In the genomic region with DNA sequence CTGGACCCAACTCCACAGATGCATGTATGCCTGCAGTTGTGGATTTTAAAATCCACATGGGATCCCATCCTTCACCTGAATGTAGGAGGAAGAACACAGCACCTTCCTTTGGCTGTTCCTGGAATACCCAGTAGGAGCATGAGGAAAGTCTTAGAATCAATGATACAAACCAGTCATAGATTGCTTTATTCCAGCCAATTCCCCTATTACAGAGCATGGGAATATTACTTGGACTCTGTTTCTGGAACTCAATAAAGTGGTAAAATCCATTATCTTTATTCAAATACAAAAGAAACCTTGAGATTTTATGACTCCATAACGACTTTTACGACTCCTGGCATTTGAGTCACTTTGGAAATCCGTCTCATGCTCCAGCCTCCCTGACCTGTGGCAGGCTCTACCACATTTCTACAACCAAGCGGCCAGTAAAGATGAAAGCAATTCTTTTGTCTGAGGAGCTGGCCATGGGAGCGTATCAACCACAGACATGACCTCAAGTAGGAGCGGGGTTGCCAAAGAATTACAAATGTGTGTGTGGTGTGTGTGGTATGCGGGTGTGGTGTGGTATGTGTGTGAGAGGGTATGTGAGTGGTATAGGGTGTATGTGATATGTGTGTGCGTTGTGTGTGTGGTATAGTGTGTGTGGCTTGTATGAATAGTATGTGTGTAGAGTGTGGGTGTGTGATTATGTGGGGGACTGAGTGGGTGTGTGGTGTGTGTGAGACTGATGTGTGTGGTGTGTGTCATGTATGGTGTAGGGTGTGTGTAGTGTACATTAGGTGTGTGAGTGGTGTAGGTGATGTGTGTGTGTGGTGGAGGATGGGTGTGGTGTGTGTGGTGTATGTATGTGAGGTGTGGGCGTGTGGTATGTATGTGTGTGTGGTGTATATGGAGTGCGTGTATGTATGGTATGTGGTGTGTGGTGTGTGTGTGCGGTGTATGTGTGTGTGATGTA, we compare ENCODE assay signal across 13 cellular contexts. TPM values are rescaled to one million over a fixed set of nuclear protein-coding genes. Genes with fewer than 3 reads are reported as not detected.
A peak's percentile ranks its signal among the peaks of the same experiment; 100 is the strongest.
DNase-seq lines count a peak whose midpoint lies in the region; ATAC-seq, FAIRE-seq and TF ChIP-seq lines count a peak whose summit lies in the region.
"Had no signal": no experiment of that assay in that cellular context is flagged by ENCODE, and none has a peak within 500 bp of the region (broad histone marks: within the 10 kb centered on the region; RNA-seq: fewer than 3 reads in every experiment).

No MANE protein-coding gene starts in this region.

- TF ChIP-seq RAD21 in HepG2 (CRISPR knock-in tag; IDR thresholded peaks at IDR 0.05), result no peak

- DNase-seq in HepG2 (ENCODE audit: low spot score) (no peak), right lobe of liver (no peak), mucosa of descending colon (peak in 2 of 3 donors; percentile 56 to 64), OCI-M1 (lab: John Stamatoyannopoulos, UW) (no peak), NCI-H526 treated with DMSO at 0.1 percent for 48 hours (lab: John Stamatoyannopoulos, UW) (no peak), NCI-H146 treated with DMSO at 0.1 percent for 48 hours (lab: John Stamatoyannopoulos, UW; ENCODE audit: unreplicated experiment) (no peak)
- DNase-seq: heart left ventricle, left lung, NCI-H2171 had no signal

- no peaks in the 10 kb centered on the region for H3K79me2 ChIP-seq in HepG2 (ENCODE audit: insufficient read depth, low read length)

- H3K27me3 ChIP-seq in HepG2 (ENCODE audit: control insufficient read depth in 1 of 2, insufficient read depth in 2 of 2, low read length in 2 of 2), result no peaks in the 10 kb centered on the region; a peak in 2 of 5 replicates
- no peaks in the 10 kb centered on the region for H3K27me3 ChIP-seq in right lobe of liver
- H3K27me3 ChIP-seq: breast epithelium, heart left ventricle, left lung had no signal

- H3K9ac ChIP-seq in HepG2 (ENCODE audit: insufficient read depth, low read depth, low read length), result no peak overlapping the region

- CTCF ChIA-PET in HepG2 (lab: Yijun Ruan, JAX; ENCODE audit: low intra/inter-chr PET ratio, low total read pairs), result no interaction called here

- ATAC-seq in HepG2 (no peak), right lobe of liver (no peak), mucosa of descending colon (peak; percentile 81), HG02571 (IDR thresholded peaks at IDR 0.05; ENCODE audit: unreplicated experiment) (no peak)
- ATAC-seq: A549, left lung had no signal

- 49% methylated on average over 11 of the region's 11 CpGs for WGBS in HepG2 (ENCODE audit: low lambda C conversion rate)
- WGBS in right lobe of liver (ENCODE audit: insufficient coverage, low coverage, low lambda C conversion rate, missing lambda C conversion rate), result 78% methylated on average over 11 of the region's 11 CpGs

- H3K4me3 ChIP-seq in HepG2 (replicated peaks in 1 of 3; ENCODE audit: insufficient read depth in 1 of 3, low read depth in 2 of 3, low read length in 3 of 3) (no peak overlapping the region), right lobe of liver (no peak overlapping the region), mucosa of descending colon (no peak overlapping the region)
- H3K4me3 ChIP-seq: A549, breast epithelium, heart left ventricle, left lung had no signal

- H3K4me2 ChIP-seq in HepG2 (ENCODE audit: low read depth, low read length), result no peak overlapping the region
- H3K4me2 ChIP-seq: A549 had no signal

- POLR2A ChIA-PET in HepG2 (lab: Yijun Ruan, JAX), result no interaction called here

- no peak overlapping the region for H3K27ac ChIP-seq in HepG2 (ENCODE audit: extremely low read length, insufficient read depth, low read length)
- H3K27ac ChIP-seq in right lobe of liver, result no peak overlapping the region
- H3K27ac ChIP-seq: A549, breast epithelium, left lung had no signal

- H2AFZ ChIP-seq in HepG2 (ENCODE audit: low read length), result no peak overlapping the region

- in situ Hi-C loops in HepG2 (cut with HindIII; ENCODE audit: extremely low pct_ligation_motif_present, low pct_unique_long_range_greater_than_20kb), result no loop called here

- H3K36me3 ChIP-seq in HepG2 (replicated peaks in 1 of 2; ENCODE audit: control insufficient read depth in 1 of 2, insufficient read depth in 2 of 2, low read length in 2 of 2) (no peaks in the 10 kb centered on the region), right lobe of liver (no peaks in the 10 kb centered on the region), mucosa of descending colon (ENCODE audit: low read depth) (no peaks in the 10 kb centered on the region)
- H3K36me3 ChIP-seq: breast epithelium, heart left ventricle, left lung had no signal

- no peak for TF ChIP-seq CTCF in HepG2 (CRISPR knock-in tag; IDR thresholded peaks at IDR 0.05)
- no peak for TF ChIP-seq CTCF in right lobe of liver (IDR thresholded peaks at IDR 0.05)
- TF ChIP-seq CTCF in mucosa of descending colon (IDR thresholded peaks at IDR 0.05), result no peak

- BruUV-seq in HepG2 (replicated peaks; lab: Mats Ljungman, UMichigan), result no TSS peak

- intact Hi-C loops in HepG2 (cut with micrococcal nuclease; ENCODE audit: unreplicated experiment), result no loop called here
- intact Hi-C loops in right lobe of liver (cut with DNase I), result no loop called here
- intact Hi-C loops in mucosa of descending colon (cut with DNase I, micrococcal nuclease), result no loop called here

- no peak for TF ChIP-seq EP300 in HepG2 (IDR thresholded peaks at IDR 0.05; ENCODE audit: low read depth in 2 of 2, low read length in 2 of 2)
- no peak for TF ChIP-seq EP300 in HepG2 (CRISPR knock-in tag; IDR thresholded peaks at IDR 0.05; ENCODE audit: borderline replicate concordance)

- no peaks in the 10 kb centered on the region for H3K9me3 ChIP-seq in HepG2 (ENCODE audit: low read length)
- H3K9me3 ChIP-seq in right lobe of liver, result no peaks in the 10 kb centered on the region
- no peaks in the 10 kb centered on the region for H3K9me3 ChIP-seq in mucosa of descending colon
- H3K9me3 ChIP-seq: breast epithelium, heart left ventricle, left lung had no signal

- H3K4me1 ChIP-seq in HepG2 (ENCODE audit: insufficient read depth, low read length), result peaks cover 30% of the 10 kb centered on the region
- peaks cover 0 to 7% (median 2%) of the 10 kb centered on the region in 4 donors for H3K4me1 ChIP-seq in right lobe of liver
- H3K4me1 ChIP-seq in mucosa of descending colon (ENCODE audit: low read depth), result peaks cover 28% of the 10 kb centered on the region
- H3K4me1 ChIP-seq: A549, breast epithelium, left lung had no signal

- H4K20me1 ChIP-seq in HepG2 (ENCODE audit: insufficient read depth, low read length), result no peaks in the 10 kb centered on the region

- TF ChIP-seq POLR2A in HepG2 (IDR thresholded peaks at IDR 0.05; ENCODE audit: insufficient read depth in 1 of 2, low read depth in 2 of 2, low read length in 2 of 2), result no peak
- TF ChIP-seq POLR2A in right lobe of liver (IDR thresholded peaks at IDR 0.05), result no peak

- FAIRE-seq in HepG2 (lab: Jason Lieb, UNC) (peak; percentile 21), colon (lab: Jason Lieb, UNC) (peak; percentile 38)

TF ChIP-seq in HepG2, 621 proteins besides CTCF, POLR2A, EP300 and RAD21 (continues in another document):
- TF ChIP-seq, protein P1, sequence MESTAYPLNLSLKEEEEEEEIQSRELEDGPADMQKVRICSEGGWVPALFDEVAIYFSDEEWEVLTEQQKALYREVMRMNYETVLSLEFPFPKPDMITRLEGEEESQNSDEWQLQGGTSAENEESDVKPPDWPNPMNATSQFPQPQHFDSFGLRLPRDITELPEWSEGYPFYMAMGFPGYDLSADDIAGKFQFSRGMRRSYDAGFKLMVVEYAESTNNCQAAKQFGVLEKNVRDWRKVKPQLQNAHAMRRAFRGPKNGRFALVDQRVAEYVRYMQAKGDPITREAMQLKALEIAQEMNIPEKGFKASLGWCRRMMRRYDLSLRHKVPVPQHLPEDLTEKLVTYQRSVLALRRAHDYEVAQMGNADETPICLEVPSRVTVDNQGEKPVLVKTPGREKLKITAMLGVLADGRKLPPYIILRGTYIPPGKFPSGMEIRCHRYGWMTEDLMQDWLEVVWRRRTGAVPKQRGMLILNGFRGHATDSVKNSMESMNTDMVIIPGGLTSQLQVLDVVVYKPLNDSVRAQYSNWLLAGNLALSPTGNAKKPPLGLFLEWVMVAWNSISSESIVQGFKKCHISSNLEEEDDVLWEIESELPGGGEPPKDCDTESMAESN (CRISPR knock-in tag; conservative IDR thresholded peaks at IDR 0.05), result no peak
- TF ChIP-seq ARID2 (CRISPR knock-in tag; IDR thresholded peaks at IDR 0.05; ENCODE audit: borderline replicate concordance), result no peak

RNA-seq across cellular contexts. Expression of a gene that starts 40.0 kb away (rescaled TPM):
- total RNA-seq in HepG2 (2016; rRNA removed; fragmentation: Illumina TruSeq; extraction: Trizol), result 1.5 and 2.5 TPM in 2 replicates
- 0.18 and 0.30 TPM in 2 replicates for total RNA-seq in HepG2 (2016; cell fraction: cytosol; rRNA removed; fragmentation: Illumina TruSeq; extraction: Trizol; ENCODE audit: low read depth)
- 1.7 and 2.0 TPM in 2 replicates for total RNA-seq in HepG2 (2016; cell fraction: insoluble cytoplasmic fraction; rRNA removed; fragmentation: Illumina TruSeq; extraction: Trizol)
- 1.1 and 1.2 TPM in 2 replicates for total RNA-seq in HepG2 (2016; cell fraction: membrane; rRNA removed; fragmentation: Illumina TruSeq; extraction: Trizol)
- 1.5 TPM in 2 replicates for total RNA-seq in HepG2 (2016; cell fraction: nucleus; rRNA removed; fragmentation: Illumina TruSeq; extraction: Trizol)
- polyA plus RNA-seq in HepG2 (2011; rRNA removed), result 2.5 and 3.8 TPM in 2 replicates
- polyA plus RNA-seq in HepG2 (2011; cell fraction: cytosol; rRNA removed), result 1.4 and 3.1 TPM in 2 replicates
- 1.7 and 3.4 TPM in 2 replicates for polyA plus RNA-seq in HepG2 (2011; cell fraction: nucleus; rRNA removed)
- polyA plus RNA-seq in HepG2 (2012), result 4.3 and 5.4 TPM in 2 replicates
- 0.14 and 0.15 TPM in 2 replicates for polyA plus RNA-seq in HepG2 (2016; cell fraction: cytosol; fragmentation: Illumina TruSeq; extraction: Trizol; ENCODE audit: low read depth)
- 2.0 and 2.1 TPM in 2 replicates for polyA plus RNA-seq in HepG2 (2016; cell fraction: insoluble cytoplasmic fraction; fragmentation: Illumina TruSeq; extraction: Trizol; ENCODE audit: low read depth)
- polyA plus RNA-seq in HepG2 (2016; cell fraction: membrane; fragmentation: Illumina TruSeq; extraction: Trizol; ENCODE audit: low read depth), result 0.53 and 0.56 TPM in 2 replicates
- polyA plus RNA-seq in HepG2 (2016; cell fraction: nucleus; fragmentation: Illumina TruSeq; extraction: Trizol; ENCODE audit: insufficient read depth, low read depth), result 1.4 and 1.8 TPM in 2 replicates
- 2.0 TPM in 1 of 2 replicates, not detected in the other for polyA minus RNA-seq in HepG2 (2011; rRNA and poly(A)+ RNA removed; ENCODE audit: low replicate concordance)
- polyA minus RNA-seq in HepG2 (2011; cell fraction: cytosol; rRNA and poly(A)+ RNA removed), result 1.6 and 2.5 TPM in 2 replicates
- polyA minus RNA-seq in HepG2 (2011; cell fraction: nucleus; rRNA and poly(A)+ RNA removed), result 1.8 and 4.0 TPM in 2 replicates
- 10 to 100 TPM in 3 of 6 experiments, 1 to 10 TPM in 3; 5.0 to 17.4 (median 12.7) TPM for total RNA-seq in right lobe of liver
- 100 to 1,000 TPM in 1 of 3 donors, 10 to 100 TPM in 2; 49.6 to 164 (median 51.5) TPM for total RNA-seq in mucosa of descending colon

Comparison
In these comparisons a context has a peak if more than half of its experiments do, and no peak if none do; other contexts are left out.
1. DNase-seq: peak in mucosa of descending colon (2 of 3); none in HepG2 (single experiment), right lobe of liver (0 of 3), OCI-M1 (single experiment), NCI-H526 treated with DMSO at 0.1 percent for 48 hours (single experiment) and NCI-H146 treated with DMSO at 0.1 percent for 48 hours (single experiment).